Comparison of ENCODE assay signal across 1 cellular context in the genomic region with DNA sequence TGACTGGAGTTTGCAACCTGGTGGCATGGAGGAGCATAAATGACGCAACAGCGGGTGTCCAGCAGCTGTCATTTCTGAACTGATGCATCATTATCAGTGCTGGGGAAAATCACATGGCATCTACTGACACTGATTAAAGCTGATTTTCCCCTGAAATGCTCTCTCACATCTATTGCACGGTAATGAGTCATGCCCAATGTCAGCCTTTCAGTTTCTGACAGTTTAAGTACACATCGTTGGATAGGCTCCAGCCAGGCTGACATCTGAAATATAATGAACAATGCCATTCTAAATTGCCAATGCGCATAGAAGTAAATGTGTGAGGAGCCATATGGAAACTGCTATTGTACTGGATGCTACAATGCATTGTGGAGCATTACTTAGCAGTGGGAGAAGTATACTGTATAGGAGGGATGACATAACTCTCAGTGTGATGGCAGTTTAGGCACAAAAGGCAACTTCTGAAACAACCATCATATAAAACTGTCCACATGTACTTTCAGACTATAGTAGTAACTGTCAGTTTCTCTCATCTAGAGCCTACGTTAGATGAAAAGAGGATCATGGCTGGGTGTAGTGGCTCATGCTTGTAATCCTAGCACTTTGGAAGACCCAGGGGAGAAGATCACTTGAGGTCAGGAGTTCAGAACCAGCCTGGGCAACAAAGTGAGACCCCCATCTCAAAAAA.
A peak's percentile ranks its signal among the peaks of the same experiment; 100 is the strongest.
TF ChIP-seq lines count a peak whose summit lies in the region.

No MANE protein-coding gene starts in this region.

TF ChIP-seq in SK-N-SH treated with all-trans-retinoic acid at 6 μM for 48 hours, 23 proteins besides CTCF, POLR2A, EP300 and RAD21 (continued from another document):
- TF ChIP-seq, protein P1, sequence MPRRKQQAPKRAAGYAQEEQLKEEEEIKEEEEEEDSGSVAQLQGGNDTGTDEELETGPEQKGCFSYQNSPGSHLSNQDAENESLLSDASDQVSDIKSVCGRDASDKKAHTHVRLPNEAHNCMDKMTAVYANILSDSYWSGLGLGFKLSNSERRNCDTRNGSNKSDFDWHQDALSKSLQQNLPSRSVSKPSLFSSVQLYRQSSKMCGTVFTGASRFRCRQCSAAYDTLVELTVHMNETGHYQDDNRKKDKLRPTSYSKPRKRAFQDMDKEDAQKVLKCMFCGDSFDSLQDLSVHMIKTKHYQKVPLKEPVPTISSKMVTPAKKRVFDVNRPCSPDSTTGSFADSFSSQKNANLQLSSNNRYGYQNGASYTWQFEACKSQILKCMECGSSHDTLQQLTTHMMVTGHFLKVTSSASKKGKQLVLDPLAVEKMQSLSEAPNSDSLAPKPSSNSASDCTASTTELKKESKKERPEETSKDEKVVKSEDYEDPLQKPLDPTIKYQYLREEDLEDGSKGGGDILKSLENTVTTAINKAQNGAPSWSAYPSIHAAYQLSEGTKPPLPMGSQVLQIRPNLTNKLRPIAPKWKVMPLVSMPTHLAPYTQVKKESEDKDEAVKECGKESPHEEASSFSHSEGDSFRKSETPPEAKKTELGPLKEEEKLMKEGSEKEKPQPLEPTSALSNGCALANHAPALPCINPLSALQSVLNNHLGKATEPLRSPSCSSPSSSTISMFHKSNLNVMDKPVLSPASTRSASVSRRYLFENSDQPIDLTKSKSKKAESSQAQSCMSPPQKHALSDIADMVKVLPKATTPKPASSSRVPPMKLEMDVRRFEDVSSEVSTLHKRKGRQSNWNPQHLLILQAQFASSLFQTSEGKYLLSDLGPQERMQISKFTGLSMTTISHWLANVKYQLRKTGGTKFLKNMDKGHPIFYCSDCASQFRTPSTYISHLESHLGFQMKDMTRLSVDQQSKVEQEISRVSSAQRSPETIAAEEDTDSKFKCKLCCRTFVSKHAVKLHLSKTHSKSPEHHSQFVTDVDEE (CRISPR knock-in tag; IDR thresholded peaks at IDR 0.05) = peak; percentile 99
- TF ChIP-seq TCF4 (CRISPR knock-in tag; IDR thresholded peaks at IDR 0.05; ENCODE audit: borderline replicate concordance) (peak; percentile 87), SNAI2 (CRISPR knock-in tag; IDR thresholded peaks at IDR 0.05) (peak; percentile 51; the same call in 1 of the 2 replicates)
- TF ChIP-seq, protein P2, sequence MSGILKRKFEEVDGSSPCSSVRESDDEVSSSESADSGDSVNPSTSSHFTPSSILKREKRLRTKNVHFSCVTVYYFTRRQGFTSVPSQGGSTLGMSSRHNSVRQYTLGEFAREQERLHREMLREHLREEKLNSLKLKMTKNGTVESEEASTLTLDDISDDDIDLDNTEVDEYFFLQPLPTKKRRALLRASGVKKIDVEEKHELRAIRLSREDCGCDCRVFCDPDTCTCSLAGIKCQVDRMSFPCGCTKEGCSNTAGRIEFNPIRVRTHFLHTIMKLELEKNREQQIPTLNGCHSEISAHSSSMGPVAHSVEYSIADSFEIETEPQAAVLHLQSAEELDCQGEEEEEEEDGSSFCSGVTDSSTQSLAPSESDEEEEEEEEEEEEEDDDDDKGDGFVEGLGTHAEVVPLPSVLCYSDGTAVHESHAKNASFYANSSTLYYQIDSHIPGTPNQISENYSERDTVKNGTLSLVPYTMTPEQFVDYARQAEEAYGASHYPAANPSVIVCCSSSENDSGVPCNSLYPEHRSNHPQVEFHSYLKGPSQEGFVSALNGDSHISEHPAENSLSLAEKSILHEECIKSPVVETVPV (CRISPR knock-in tag; IDR thresholded peaks at IDR 0.05) = peak; percentile 89
